22 cellular contexts compared by ENCODE assay signal in the genomic region with DNA sequence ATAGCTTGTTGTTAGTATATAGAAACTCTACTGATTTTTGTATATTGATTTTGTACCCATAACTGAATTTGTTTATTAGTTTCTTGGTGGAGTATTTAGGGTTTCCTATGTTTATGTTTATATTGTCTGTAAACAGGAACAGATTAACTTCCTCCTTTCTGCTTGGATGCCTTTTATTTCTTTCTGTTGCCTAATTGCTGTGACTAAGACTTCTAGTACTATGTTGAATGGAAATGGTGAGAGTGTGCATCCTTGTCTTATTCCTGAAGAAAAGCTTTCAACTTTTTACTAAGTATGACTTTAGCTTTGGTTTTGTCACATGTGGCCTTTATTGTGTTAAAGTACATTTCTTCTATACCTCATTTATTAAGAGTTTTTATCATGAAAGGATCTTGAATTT. TPM values are rescaled to one million over a fixed set of nuclear protein-coding genes. Genes with fewer than 3 reads are reported as not detected.
"Had no signal": no experiment of that assay in that cellular context is flagged by ENCODE, and none has a peak within 500 bp of the region (broad histone marks: within the 10 kb centered on the region; RNA-seq: fewer than 3 reads in every experiment).

No MANE protein-coding gene starts in this region.

- DNase-seq: activated CD4-positive, alpha-beta T cell treated with anti-CD3 and anti-CD28 coated beads, Interleukin-2, amount 50 U/mL, for 4 hours; activated gamma-delta T cell treated with Interleukin-2 at 50 U/mL for 16 hours; adrenal gland; cerebellar nuclear complex; cortex of kidney; esophagus squamous epithelium; islet precursor cell; nucleus accumbens; spleen; stimulated activated CD4-positive, alpha-beta T cell treated with anti-CD3 and anti-CD28 coated beads, Interleukin-4, amount 100 ng/mL, for 4 hours; testis; upper lobe of left lung had no signal

- H3K27me3 ChIP-seq: adrenal gland, esophagus squamous epithelium, spleen, testis, upper lobe of left lung had no signal

- H3K9me3 ChIP-seq: adrenal gland, esophagus squamous epithelium, spleen, testis, upper lobe of left lung had no signal

- H3K27ac ChIP-seq: adrenal gland, esophagus squamous epithelium, spleen, testis, upper lobe of left lung had no signal

- H3K4me3 ChIP-seq: adrenal gland, esophagus squamous epithelium, lung, spleen, testis, upper lobe of left lung had no signal

- ATAC-seq: activated naive CD4-positive, alpha-beta T cell treated with anti-CD3 and anti-CD28 coated beads, Interleukin-2, amount 50 U/mL, for 72 hours; natural killer cell treated with Interleukin-12 subunit alpha and Interleukin-12 subunit beta and Interleukin-15 and Interleukin-18, amount 100 ng/mL, for 72 hours; stimulated activated memory B cell treated with anti-CD40 and anti-IgM and Interleukin-4, amounts not matched to agents 10 μg/mL and 1 μg/mL and 100 μg/mL, for 72 hours had no signal

- FAIRE-seq: bronchial epithelial cell, TTC549 had no signal

RNA-seq across cellular contexts. Expression of a gene that starts 50.4 kb away (rescaled TPM):
- total RNA-seq: activated CD8-positive, alpha-beta memory T cell treated with anti-CD3 and anti-CD28 coated beads for 36 hours; activated naive CD4-positive, alpha-beta T cell treated with anti-CD3 and anti-CD28 coated beads, Interleukin-2, amount 50 U/mL, for 72 hours; activated T-helper 1 cell treated with anti-CD3 and anti-CD28 coated beads, Interleukin-12 subunit alpha, Interleukin-12 subunit beta, Interleukin-2, Interleukin-4 antibody, amounts not matched to agents 30 ng/mL and 10 ng/mL and 1 ng/mL, durations not matched to agents 14 hours and 24 hours and 36 hours; bronchial epithelial cell; endothelial cell of umbilical vein; fibroblast of villous mesenchyme; natural killer cell treated with Interleukin-12 subunit alpha and Interleukin-12 subunit beta and Interleukin-15 and Interleukin-18, amount 100 ng/mL, for 72 hours had no signal
